Comparison of ENCODE assay signal across 2 cellular contexts in the genomic region with DNA sequence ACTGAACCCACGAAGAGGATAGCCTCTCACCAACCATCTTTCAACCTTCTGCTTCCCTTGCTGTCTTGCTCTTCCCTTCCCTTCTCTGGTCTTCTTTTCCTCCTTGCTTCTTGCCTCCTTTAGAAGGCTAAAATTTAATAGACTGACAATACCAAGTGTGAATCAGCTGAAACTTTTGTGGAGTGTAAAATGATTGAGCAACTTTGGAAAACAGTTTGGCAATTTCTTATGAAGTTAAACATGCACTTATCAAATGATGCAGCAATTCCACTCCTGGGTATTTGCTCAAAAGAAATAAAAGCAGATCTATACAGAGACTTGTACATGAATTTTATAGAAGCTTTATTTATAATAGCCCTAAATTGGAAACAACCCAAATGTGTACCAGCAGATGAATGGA.
TF ChIP-seq lines count a peak whose summit lies in the region.

No MANE protein-coding gene starts in this region.

TF ChIP-seq in A549, 52 proteins besides CTCF, POLR2A, EP300 and RAD21:
- TF ChIP-seq ATOH8 (CRISPR knock-in tag; IDR thresholded peaks at IDR 0.05; ENCODE audit: low read depth), result no peak
- peak; percentile 2 for TF ChIP-seq MAFK (IDR thresholded peaks at IDR 0.05; ENCODE audit: partially characterized antibody)
- no peak for TF ChIP-seq EHMT2 (IDR thresholded peaks at IDR 0.05; ENCODE audit: low read depth)
- TF ChIP-seq, protein P1, sequence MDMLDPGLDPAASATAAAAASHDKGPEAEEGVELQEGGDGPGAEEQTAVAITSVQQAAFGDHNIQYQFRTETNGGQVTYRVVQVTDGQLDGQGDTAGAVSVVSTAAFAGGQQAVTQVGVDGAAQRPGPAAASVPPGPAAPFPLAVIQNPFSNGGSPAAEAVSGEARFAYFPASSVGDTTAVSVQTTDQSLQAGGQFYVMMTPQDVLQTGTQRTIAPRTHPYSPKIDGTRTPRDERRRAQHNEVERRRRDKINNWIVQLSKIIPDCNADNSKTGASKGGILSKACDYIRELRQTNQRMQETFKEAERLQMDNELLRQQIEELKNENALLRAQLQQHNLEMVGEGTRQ (IDR thresholded peaks at IDR 0.05), result no peak
- no peak for TF ChIP-seq HMGXB4 (CRISPR knock-in tag; IDR thresholded peaks at IDR 0.05; ENCODE audit: borderline replicate concordance)
- TF ChIP-seq HEYL (CRISPR knock-in tag; IDR thresholded peaks at IDR 0.05), result no peak
- no peak for TF ChIP-seq GATA3 (IDR thresholded peaks at IDR 0.05; ENCODE audit: borderline replicate concordance)
- TF ChIP-seq FOSL2 (IDR thresholded peaks at IDR 0.05), result no peak
- peak; percentile 18; the same call in 1 of the 2 replicates for TF ChIP-seq FOSL2 (CRISPR knock-in tag; IDR thresholded peaks at IDR 0.05)
- TF ChIP-seq, protein P2, sequence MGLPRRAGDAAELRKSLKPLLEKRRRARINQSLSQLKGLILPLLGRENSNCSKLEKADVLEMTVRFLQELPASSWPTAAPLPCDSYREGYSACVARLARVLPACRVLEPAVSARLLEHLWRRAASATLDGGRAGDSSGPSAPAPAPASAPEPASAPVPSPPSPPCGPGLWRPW (IDR thresholded peaks at IDR 0.05), result 0 out of 2 replicates have a peak, but pooled peaks have one; percentile 27
- peak; percentile 66 to 88; a peak in 3 of 4 replicates for TF ChIP-seq CEBPB (IDR thresholded peaks at IDR 0.05)
- TF ChIP-seq E2F6 (IDR thresholded peaks at IDR 0.05; ENCODE audit: borderline replicate concordance, low read depth), result no peak
- no peak for TF ChIP-seq FOSB (CRISPR knock-in tag; IDR thresholded peaks at IDR 0.05)

TF ChIP-seq in IMR-90, 13 proteins besides CTCF, POLR2A, EP300 and RAD21:
- TF ChIP-seq BHLHE40 (IDR thresholded peaks at IDR 0.05; ENCODE audit: low read depth, low read length) (no peak), NFE2L2 (IDR thresholded peaks at IDR 0.05; ENCODE audit: low read depth, low read length) (0 out of 2 replicates have a peak, but pooled peaks have one; percentile 12), CEBPB (IDR thresholded peaks at IDR 0.05; ENCODE audit: low read depth, low read length) (peak; percentile 74), MAFK (IDR thresholded peaks at IDR 0.05; ENCODE audit: low read depth, low read length) (no peak)
